Comparison of ENCODE assay signal across 1 cellular context in genomic region chr1:241457421-241457820, GRCh38.
TF ChIP-seq lines count a peak whose summit lies in the region.

No MANE protein-coding gene starts in this region.

TF ChIP-seq in H1, 55 proteins besides CTCF, POLR2A, EP300 and RAD21 (continued from another document):
- TF ChIP-seq, protein P1, sequence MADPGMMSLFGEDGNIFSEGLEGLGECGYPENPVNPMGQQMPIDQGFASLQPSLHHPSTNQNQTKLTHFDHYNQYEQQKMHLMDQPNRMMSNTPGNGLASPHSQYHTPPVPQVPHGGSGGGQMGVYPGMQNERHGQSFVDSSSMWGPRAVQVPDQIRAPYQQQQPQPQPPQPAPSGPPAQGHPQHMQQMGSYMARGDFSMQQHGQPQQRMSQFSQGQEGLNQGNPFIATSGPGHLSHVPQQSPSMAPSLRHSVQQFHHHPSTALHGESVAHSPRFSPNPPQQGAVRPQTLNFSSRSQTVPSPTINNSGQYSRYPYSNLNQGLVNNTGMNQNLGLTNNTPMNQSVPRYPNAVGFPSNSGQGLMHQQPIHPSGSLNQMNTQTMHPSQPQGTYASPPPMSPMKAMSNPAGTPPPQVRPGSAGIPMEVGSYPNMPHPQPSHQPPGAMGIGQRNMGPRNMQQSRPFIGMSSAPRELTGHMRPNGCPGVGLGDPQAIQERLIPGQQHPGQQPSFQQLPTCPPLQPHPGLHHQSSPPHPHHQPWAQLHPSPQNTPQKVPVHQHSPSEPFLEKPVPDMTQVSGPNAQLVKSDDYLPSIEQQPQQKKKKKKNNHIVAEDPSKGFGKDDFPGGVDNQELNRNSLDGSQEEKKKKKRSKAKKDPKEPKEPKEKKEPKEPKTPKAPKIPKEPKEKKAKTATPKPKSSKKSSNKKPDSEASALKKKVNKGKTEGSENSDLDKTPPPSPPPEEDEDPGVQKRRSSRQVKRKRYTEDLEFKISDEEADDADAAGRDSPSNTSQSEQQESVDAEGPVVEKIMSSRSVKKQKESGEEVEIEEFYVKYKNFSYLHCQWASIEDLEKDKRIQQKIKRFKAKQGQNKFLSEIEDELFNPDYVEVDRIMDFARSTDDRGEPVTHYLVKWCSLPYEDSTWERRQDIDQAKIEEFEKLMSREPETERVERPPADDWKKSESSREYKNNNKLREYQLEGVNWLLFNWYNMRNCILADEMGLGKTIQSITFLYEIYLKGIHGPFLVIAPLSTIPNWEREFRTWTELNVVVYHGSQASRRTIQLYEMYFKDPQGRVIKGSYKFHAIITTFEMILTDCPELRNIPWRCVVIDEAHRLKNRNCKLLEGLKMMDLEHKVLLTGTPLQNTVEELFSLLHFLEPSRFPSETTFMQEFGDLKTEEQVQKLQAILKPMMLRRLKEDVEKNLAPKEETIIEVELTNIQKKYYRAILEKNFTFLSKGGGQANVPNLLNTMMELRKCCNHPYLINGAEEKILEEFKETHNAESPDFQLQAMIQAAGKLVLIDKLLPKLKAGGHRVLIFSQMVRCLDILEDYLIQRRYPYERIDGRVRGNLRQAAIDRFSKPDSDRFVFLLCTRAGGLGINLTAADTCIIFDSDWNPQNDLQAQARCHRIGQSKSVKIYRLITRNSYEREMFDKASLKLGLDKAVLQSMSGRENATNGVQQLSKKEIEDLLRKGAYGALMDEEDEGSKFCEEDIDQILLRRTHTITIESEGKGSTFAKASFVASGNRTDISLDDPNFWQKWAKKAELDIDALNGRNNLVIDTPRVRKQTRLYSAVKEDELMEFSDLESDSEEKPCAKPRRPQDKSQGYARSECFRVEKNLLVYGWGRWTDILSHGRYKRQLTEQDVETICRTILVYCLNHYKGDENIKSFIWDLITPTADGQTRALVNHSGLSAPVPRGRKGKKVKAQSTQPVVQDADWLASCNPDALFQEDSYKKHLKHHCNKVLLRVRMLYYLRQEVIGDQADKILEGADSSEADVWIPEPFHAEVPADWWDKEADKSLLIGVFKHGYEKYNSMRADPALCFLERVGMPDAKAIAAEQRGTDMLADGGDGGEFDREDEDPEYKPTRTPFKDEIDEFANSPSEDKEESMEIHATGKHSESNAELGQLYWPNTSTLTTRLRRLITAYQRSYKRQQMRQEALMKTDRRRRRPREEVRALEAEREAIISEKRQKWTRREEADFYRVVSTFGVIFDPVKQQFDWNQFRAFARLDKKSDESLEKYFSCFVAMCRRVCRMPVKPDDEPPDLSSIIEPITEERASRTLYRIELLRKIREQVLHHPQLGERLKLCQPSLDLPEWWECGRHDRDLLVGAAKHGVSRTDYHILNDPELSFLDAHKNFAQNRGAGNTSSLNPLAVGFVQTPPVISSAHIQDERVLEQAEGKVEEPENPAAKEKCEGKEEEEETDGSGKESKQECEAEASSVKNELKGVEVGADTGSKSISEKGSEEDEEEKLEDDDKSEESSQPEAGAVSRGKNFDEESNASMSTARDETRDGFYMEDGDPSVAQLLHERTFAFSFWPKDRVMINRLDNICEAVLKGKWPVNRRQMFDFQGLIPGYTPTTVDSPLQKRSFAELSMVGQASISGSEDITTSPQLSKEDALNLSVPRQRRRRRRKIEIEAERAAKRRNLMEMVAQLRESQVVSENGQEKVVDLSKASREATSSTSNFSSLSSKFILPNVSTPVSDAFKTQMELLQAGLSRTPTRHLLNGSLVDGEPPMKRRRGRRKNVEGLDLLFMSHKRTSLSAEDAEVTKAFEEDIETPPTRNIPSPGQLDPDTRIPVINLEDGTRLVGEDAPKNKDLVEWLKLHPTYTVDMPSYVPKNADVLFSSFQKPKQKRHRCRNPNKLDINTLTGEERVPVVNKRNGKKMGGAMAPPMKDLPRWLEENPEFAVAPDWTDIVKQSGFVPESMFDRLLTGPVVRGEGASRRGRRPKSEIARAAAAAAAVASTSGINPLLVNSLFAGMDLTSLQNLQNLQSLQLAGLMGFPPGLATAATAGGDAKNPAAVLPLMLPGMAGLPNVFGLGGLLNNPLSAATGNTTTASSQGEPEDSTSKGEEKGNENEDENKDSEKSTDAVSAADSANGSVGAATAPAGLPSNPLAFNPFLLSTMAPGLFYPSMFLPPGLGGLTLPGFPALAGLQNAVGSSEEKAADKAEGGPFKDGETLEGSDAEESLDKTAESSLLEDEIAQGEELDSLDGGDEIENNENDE (IDR thresholded peaks at IDR 0.05; ENCODE audit: insufficient replicate concordance, low read length), result peak; percentile 95
- TF ChIP-seq SP1 (IDR thresholded peaks at IDR 0.05; ENCODE audit: low read depth, low read length), result 0 out of 2 replicates have a peak, but pooled peaks have one; percentile 30
- TF ChIP-seq NANOG (IDR thresholded peaks at IDR 0.05; ENCODE audit: insufficient read depth, low read depth, low read length, poor library complexity, severe bottlenecking), result peak; percentile 83
- no peak for TF ChIP-seq CBX8 (IDR thresholded peaks at IDR 0.05; ENCODE audit: borderline replicate concordance, low read depth, low read length)
- peak; percentile 89 for TF ChIP-seq TEAD4 (IDR thresholded peaks at IDR 0.05; ENCODE audit: low read depth, low read length)
